In the genomic region with DNA sequence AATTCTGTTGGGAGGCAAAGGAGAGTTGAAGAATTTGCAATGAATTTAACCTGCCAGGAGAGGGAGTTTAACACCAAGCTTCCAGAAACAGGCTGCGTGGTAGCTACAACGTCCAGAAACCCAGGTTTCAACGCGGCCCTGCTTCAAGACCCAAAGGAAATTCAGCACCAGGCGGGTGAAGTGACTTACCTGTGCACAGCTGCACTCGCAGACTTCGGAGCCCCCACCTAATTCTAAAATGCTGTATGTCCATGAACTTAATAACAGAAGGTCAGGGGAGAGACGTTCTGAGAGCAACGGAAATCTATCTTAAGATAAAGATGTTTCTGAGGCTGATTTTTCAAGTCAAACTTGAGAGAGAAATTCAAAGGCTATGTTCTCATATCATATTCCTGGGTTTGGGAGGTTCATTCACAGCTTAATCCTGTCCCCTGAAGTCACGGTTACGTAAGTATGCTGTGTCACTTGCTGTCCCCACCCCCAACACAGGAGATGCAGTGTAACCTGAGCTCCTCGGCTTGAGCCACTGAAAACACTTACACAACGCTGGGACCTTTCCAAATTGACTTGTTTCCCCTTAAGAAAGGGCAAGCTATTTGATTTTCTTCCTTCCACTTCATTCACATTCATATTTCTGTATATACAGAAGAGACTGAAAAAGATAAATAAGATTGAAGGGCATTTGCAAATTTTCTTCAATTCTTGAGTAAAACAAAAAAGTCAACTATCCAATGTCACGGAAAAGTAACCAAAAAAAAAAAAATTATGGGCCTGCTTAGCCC, we compare ENCODE assay signal across 1 cellular context.
TF ChIP-seq lines count a peak whose summit lies in the region.

No MANE protein-coding gene starts in this region.

TF ChIP-seq in K562, 482 proteins besides CTCF, POLR2A, EP300 and RAD21 (continued from another document and continues in another):
- peak; percentile 29; the same call in 1 of the 2 replicates for TF ChIP-seq MTA3 (IDR thresholded peaks at IDR 0.05; ENCODE audit: borderline replicate concordance)
- TF ChIP-seq SP1 (CRISPR knock-in tag; IDR thresholded peaks at IDR 0.05): peak; percentile 75; the same call in 1 of the 2 replicates
- no peak for TF ChIP-seq ZNF347 (CRISPR knock-in tag; IDR thresholded peaks at IDR 0.05; ENCODE audit: low read depth)
- TF ChIP-seq ZSCAN29 (IDR thresholded peaks at IDR 0.05): no peak
- no peak for TF ChIP-seq NONO (IDR thresholded peaks at IDR 0.05; ENCODE audit: low read depth in 2 of 2, low read length in 1 of 2)
- no peak for TF ChIP-seq SAFB (IDR thresholded peaks at IDR 0.05; ENCODE audit: borderline replicate concordance, low read depth, low read length)
- TF ChIP-seq ZNF133 (CRISPR knock-in tag; IDR thresholded peaks at IDR 0.05): no peak
- TF ChIP-seq, protein P1, sequence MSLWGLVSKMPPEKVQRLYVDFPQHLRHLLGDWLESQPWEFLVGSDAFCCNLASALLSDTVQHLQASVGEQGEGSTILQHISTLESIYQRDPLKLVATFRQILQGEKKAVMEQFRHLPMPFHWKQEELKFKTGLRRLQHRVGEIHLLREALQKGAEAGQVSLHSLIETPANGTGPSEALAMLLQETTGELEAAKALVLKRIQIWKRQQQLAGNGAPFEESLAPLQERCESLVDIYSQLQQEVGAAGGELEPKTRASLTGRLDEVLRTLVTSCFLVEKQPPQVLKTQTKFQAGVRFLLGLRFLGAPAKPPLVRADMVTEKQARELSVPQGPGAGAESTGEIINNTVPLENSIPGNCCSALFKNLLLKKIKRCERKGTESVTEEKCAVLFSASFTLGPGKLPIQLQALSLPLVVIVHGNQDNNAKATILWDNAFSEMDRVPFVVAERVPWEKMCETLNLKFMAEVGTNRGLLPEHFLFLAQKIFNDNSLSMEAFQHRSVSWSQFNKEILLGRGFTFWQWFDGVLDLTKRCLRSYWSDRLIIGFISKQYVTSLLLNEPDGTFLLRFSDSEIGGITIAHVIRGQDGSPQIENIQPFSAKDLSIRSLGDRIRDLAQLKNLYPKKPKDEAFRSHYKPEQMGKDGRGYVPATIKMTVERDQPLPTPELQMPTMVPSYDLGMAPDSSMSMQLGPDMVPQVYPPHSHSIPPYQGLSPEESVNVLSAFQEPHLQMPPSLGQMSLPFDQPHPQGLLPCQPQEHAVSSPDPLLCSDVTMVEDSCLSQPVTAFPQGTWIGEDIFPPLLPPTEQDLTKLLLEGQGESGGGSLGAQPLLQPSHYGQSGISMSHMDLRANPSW (CRISPR knock-in tag; IDR thresholded peaks at IDR 0.05): no peak
- TF ChIP-seq COPS2 (conservative IDR thresholded peaks at IDR 0.05): no peak
- peak; percentile 76; the same call in 1 of the 2 replicates for TF ChIP-seq GATAD2B (IDR thresholded peaks at IDR 0.05; ENCODE audit: borderline replicate concordance)
- TF ChIP-seq HDAC3 (IDR thresholded peaks at IDR 0.05; ENCODE audit: borderline replicate concordance, partially characterized antibody): peak; percentile 42
- no peak for TF ChIP-seq ERF (CRISPR knock-in tag; IDR thresholded peaks at IDR 0.05)
- TF ChIP-seq POLR2AphosphoS5 (IDR thresholded peaks at IDR 0.05; ENCODE audit: control insufficient read depth, insufficient read depth, low read depth, low read length): peak; percentile 44; the same call in 1 of the 2 replicates
- TF ChIP-seq HDAC1 (IDR thresholded peaks at IDR 0.05): no peak; a peak in 1 of 4 replicates
- peak; percentile 64 for TF ChIP-seq RFX5 (IDR thresholded peaks at IDR 0.05; ENCODE audit: low read depth, low read length)
- TF ChIP-seq, protein P2, sequence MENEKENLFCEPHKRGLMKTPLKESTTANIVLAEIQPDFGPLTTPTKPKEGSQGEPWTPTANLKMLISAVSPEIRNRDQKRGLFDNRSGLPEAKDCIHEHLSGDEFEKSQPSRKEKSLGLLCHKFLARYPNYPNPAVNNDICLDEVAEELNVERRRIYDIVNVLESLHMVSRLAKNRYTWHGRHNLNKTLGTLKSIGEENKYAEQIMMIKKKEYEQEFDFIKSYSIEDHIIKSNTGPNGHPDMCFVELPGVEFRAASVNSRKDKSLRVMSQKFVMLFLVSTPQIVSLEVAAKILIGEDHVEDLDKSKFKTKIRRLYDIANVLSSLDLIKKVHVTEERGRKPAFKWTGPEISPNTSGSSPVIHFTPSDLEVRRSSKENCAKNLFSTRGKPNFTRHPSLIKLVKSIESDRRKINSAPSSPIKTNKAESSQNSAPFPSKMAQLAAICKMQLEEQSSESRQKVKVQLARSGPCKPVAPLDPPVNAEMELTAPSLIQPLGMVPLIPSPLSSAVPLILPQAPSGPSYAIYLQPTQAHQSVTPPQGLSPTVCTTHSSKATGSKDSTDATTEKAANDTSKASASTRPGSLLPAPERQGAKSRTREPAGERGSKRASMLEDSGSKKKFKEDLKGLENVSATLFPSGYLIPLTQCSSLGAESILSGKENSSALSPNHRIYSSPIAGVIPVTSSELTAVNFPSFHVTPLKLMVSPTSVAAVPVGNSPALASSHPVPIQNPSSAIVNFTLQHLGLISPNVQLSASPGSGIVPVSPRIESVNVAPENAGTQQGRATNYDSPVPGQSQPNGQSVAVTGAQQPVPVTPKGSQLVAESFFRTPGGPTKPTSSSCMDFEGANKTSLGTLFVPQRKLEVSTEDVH (IDR thresholded peaks at IDR 0.05; ENCODE audit: low read depth, partially characterized antibody): peak; percentile 26
- no peak for TF ChIP-seq HNRNPH1 (optimal IDR thresholded peaks at IDR 0.05; ENCODE audit: low read depth, low read length)
- TF ChIP-seq, protein P3, sequence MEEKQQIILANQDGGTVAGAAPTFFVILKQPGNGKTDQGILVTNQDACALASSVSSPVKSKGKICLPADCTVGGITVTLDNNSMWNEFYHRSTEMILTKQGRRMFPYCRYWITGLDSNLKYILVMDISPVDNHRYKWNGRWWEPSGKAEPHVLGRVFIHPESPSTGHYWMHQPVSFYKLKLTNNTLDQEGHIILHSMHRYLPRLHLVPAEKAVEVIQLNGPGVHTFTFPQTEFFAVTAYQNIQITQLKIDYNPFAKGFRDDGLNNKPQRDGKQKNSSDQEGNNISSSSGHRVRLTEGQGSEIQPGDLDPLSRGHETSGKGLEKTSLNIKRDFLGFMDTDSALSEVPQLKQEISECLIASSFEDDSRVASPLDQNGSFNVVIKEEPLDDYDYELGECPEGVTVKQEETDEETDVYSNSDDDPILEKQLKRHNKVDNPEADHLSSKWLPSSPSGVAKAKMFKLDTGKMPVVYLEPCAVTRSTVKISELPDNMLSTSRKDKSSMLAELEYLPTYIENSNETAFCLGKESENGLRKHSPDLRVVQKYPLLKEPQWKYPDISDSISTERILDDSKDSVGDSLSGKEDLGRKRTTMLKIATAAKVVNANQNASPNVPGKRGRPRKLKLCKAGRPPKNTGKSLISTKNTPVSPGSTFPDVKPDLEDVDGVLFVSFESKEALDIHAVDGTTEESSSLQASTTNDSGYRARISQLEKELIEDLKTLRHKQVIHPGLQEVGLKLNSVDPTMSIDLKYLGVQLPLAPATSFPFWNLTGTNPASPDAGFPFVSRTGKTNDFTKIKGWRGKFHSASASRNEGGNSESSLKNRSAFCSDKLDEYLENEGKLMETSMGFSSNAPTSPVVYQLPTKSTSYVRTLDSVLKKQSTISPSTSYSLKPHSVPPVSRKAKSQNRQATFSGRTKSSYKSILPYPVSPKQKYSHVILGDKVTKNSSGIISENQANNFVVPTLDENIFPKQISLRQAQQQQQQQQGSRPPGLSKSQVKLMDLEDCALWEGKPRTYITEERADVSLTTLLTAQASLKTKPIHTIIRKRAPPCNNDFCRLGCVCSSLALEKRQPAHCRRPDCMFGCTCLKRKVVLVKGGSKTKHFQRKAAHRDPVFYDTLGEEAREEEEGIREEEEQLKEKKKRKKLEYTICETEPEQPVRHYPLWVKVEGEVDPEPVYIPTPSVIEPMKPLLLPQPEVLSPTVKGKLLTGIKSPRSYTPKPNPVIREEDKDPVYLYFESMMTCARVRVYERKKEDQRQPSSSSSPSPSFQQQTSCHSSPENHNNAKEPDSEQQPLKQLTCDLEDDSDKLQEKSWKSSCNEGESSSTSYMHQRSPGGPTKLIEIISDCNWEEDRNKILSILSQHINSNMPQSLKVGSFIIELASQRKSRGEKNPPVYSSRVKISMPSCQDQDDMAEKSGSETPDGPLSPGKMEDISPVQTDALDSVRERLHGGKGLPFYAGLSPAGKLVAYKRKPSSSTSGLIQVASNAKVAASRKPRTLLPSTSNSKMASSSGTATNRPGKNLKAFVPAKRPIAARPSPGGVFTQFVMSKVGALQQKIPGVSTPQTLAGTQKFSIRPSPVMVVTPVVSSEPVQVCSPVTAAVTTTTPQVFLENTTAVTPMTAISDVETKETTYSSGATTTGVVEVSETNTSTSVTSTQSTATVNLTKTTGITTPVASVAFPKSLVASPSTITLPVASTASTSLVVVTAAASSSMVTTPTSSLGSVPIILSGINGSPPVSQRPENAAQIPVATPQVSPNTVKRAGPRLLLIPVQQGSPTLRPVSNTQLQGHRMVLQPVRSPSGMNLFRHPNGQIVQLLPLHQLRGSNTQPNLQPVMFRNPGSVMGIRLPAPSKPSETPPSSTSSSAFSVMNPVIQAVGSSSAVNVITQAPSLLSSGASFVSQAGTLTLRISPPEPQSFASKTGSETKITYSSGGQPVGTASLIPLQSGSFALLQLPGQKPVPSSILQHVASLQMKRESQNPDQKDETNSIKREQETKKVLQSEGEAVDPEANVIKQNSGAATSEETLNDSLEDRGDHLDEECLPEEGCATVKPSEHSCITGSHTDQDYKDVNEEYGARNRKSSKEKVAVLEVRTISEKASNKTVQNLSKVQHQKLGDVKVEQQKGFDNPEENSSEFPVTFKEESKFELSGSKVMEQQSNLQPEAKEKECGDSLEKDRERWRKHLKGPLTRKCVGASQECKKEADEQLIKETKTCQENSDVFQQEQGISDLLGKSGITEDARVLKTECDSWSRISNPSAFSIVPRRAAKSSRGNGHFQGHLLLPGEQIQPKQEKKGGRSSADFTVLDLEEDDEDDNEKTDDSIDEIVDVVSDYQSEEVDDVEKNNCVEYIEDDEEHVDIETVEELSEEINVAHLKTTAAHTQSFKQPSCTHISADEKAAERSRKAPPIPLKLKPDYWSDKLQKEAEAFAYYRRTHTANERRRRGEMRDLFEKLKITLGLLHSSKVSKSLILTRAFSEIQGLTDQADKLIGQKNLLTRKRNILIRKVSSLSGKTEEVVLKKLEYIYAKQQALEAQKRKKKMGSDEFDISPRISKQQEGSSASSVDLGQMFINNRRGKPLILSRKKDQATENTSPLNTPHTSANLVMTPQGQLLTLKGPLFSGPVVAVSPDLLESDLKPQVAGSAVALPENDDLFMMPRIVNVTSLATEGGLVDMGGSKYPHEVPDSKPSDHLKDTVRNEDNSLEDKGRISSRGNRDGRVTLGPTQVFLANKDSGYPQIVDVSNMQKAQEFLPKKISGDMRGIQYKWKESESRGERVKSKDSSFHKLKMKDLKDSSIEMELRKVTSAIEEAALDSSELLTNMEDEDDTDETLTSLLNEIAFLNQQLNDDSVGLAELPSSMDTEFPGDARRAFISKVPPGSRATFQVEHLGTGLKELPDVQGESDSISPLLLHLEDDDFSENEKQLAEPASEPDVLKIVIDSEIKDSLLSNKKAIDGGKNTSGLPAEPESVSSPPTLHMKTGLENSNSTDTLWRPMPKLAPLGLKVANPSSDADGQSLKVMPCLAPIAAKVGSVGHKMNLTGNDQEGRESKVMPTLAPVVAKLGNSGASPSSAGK (IDR thresholded peaks at IDR 0.05): no peak
- TF ChIP-seq, protein P4, sequence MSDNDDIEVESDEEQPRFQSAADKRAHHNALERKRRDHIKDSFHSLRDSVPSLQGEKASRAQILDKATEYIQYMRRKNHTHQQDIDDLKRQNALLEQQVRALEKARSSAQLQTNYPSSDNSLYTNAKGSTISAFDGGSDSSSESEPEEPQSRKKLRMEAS (CRISPR knock-in tag; IDR thresholded peaks at IDR 0.05): no peak
- TF ChIP-seq CBX8 (IDR thresholded peaks at IDR 0.05; ENCODE audit: borderline replicate concordance, extremely low read depth, low read depth, low read length, poor library complexity, severe bottlenecking): no peak
- TF ChIP-seq SP2 (IDR thresholded peaks at IDR 0.05; ENCODE audit: extremely low read depth, low read depth, low read length, poor library complexity, severe bottlenecking): no peak
- 0 out of 2 replicates have a peak, but pooled peaks have one; percentile 17 for TF ChIP-seq FOXM1 (IDR thresholded peaks at IDR 0.05; ENCODE audit: low read depth)
- no peak for TF ChIP-seq FOXM1 (CRISPR knock-in tag; IDR thresholded peaks at IDR 0.05; ENCODE audit: low read depth)
- no peak for TF ChIP-seq TEAD2 (tag; IDR thresholded peaks at IDR 0.05)
- TF ChIP-seq, protein P5, sequence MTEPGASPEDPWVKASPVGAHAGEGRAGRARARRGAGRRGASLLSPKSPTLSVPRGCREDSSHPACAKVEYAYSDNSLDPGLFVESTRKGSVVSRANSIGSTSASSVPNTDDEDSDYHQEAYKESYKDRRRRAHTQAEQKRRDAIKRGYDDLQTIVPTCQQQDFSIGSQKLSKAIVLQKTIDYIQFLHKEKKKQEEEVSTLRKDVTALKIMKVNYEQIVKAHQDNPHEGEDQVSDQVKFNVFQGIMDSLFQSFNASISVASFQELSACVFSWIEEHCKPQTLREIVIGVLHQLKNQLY (CRISPR knock-in tag; conservative IDR thresholded peaks at IDR 0.05): no peak
- no peak for TF ChIP-seq SRSF9 (IDR thresholded peaks at IDR 0.05; ENCODE audit: borderline replicate concordance, low read depth, low read length)
- no peak for TF ChIP-seq KDM4B (IDR thresholded peaks at IDR 0.05; ENCODE audit: borderline replicate concordance in 2 of 2, low read depth in 1 of 2)
- no peak for TF ChIP-seq ZFP36 (IDR thresholded peaks at IDR 0.05; ENCODE audit: low read depth, low read length, partially characterized antibody)
- TF ChIP-seq CBX2 (IDR thresholded peaks at IDR 0.05; ENCODE audit: insufficient read depth, low read length, poor library complexity, severe bottlenecking): no peak
- TF ChIP-seq, protein P6, sequence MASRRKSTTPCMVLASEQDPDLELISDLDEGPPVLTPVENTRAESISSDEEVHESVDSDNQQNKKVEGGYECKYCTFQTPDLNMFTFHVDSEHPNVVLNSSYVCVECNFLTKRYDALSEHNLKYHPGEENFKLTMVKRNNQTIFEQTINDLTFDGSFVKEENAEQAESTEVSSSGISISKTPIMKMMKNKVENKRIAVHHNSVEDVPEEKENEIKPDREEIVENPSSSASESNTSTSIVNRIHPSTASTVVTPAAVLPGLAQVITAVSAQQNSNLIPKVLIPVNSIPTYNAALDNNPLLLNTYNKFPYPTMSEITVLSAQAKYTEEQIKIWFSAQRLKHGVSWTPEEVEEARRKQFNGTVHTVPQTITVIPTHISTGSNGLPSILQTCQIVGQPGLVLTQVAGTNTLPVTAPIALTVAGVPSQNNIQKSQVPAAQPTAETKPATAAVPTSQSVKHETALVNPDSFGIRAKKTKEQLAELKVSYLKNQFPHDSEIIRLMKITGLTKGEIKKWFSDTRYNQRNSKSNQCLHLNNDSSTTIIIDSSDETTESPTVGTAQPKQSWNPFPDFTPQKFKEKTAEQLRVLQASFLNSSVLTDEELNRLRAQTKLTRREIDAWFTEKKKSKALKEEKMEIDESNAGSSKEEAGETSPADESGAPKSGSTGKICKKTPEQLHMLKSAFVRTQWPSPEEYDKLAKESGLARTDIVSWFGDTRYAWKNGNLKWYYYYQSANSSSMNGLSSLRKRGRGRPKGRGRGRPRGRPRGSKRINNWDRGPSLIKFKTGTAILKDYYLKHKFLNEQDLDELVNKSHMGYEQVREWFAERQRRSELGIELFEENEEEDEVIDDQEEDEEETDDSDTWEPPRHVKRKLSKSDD (conservative IDR thresholded peaks at IDR 0.05; ENCODE audit: low read length): no peak
- TF ChIP-seq, protein P7, sequence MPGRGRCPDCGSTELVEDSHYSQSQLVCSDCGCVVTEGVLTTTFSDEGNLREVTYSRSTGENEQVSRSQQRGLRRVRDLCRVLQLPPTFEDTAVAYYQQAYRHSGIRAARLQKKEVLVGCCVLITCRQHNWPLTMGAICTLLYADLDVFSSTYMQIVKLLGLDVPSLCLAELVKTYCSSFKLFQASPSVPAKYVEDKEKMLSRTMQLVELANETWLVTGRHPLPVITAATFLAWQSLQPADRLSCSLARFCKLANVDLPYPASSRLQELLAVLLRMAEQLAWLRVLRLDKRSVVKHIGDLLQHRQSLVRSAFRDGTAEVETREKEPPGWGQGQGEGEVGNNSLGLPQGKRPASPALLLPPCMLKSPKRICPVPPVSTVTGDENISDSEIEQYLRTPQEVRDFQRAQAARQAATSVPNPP (IDR thresholded peaks at IDR 0.05; ENCODE audit: borderline replicate concordance, insufficient read depth, insufficient read length): no peak
- no peak for TF ChIP-seq KLF16 (IDR thresholded peaks at IDR 0.05)
